1 cellular context compared by ENCODE assay signal in genomic region chr13:25607096-25607495, GRCh38.
TF ChIP-seq lines count a peak whose summit lies in the region.

No MANE protein-coding gene starts in this region.

TF ChIP-seq in HepG2, 621 proteins besides CTCF, POLR2A, EP300 and RAD21 (continued from another document):
- TF ChIP-seq AFF4 (CRISPR knock-in tag; IDR thresholded peaks at IDR 0.05) = no peak
